ENCODE assay signal across 22 cellular contexts in genomic region chr11:36079911-36080310, GRCh38.
"Had no signal": no experiment of that assay in that cellular context is flagged by ENCODE, and none has a peak within 500 bp of the region (broad histone marks: within the 10 kb centered on the region; RNA-seq: fewer than 3 reads in every experiment).

No MANE protein-coding gene starts in this region.

- H3K4me3 Mint-ChIP-seq: dendritic cell treated with granulocyte-macrophage colony-stimulating factor and Interleukin-4, amounts not matched to agents 40 ng/mL and 50 ng/mL, for 4 days; effector memory CD8-positive, alpha-beta T cell; endodermal cell; mesothelial cell of epicardium had no signal

- H3K27ac Mint-ChIP-seq: dendritic cell treated with granulocyte-macrophage colony-stimulating factor and Interleukin-4, amounts not matched to agents 40 ng/mL and 50 ng/mL, for 4 days; effector memory CD8-positive, alpha-beta T cell; endodermal cell; mesothelial cell of epicardium had no signal

- DNase-seq: colonic mucosa; cortex of kidney; effector CD8-positive, alpha-beta T cell; effector memory CD8-positive, alpha-beta T cell; erythroblast; esophagus squamous epithelium; foreskin fibroblast; foreskin melanocyte; gastrocnemius medialis; glutamatergic neuron; heart right ventricle; hippocampal formation; left cardiac atrium; left lung; left ventricle myocardium superior; lower lobe of right lung; mesenchymal stem cell; mucosa of descending colon had no signal

- H3K4me1 Mint-ChIP-seq: endodermal cell had no signal

- H3K27me3 Mint-ChIP-seq: dendritic cell treated with granulocyte-macrophage colony-stimulating factor and Interleukin-4, amounts not matched to agents 40 ng/mL and 50 ng/mL, for 4 days had no signal

- ATAC-seq: effector memory CD8-positive, alpha-beta T cell; esophagus mucosa; gastrocnemius medialis; heart right ventricle; left cardiac atrium; left lung; left ventricle myocardium superior; lower lobe of right lung; mucosa of descending colon had no signal

- H3K9me3 Mint-ChIP-seq: dendritic cell treated with granulocyte-macrophage colony-stimulating factor and Interleukin-4, amounts not matched to agents 40 ng/mL and 50 ng/mL, for 4 days; effector memory CD8-positive, alpha-beta T cell had no signal
